In genomic region chr18:46712406-46712805, GRCh38 we compare ENCODE assay signal across 13 cellular contexts. TPM values are rescaled to one million over a fixed set of nuclear protein-coding genes. Genes with fewer than 3 reads are reported as not detected.
A peak's percentile ranks its signal among the peaks of the same experiment; 100 is the strongest.
DNase-seq lines count a peak whose midpoint lies in the region; ATAC-seq and TF ChIP-seq lines count a peak whose summit lies in the region.
"Had no signal": no experiment of that assay in that cellular context is flagged by ENCODE, and none has a peak within 500 bp of the region (broad histone marks: within the 10 kb centered on the region; RNA-seq: fewer than 3 reads in every experiment).

No MANE protein-coding gene starts in this region.

- DNase-seq in G401 (ENCODE audit: low spot score) (peak; percentile 61), NCI-H69 (lab: John Stamatoyannopoulos, UW) (peak; percentile 43), foreskin fibroblast (peak; percentile 68 to 88), retina (peak; percentile 47), thyroid gland (no peak), posterior vena cava (ENCODE audit: low spot score) (no peak), omental fat pad (ENCODE audit: low spot score) (no peak)
- DNase-seq in stimulated activated CD4-positive, alpha-beta T cell treated with anti-CD3 and anti-CD28 coated beads, Interleukin-2, amount 100 ng/mL, for 48 hours, result no peak
- DNase-seq: activated T-cell treated with anti-CD3 and anti-CD28 coated beads, Interleukin-2, amount 50 U/mL, for 4 hours; brain microvascular endothelial cell; NCI-H226 had no signal

- no peaks in the 10 kb centered on the region for H3K9me3 ChIP-seq in thyroid gland

- no peak overlapping the region for H3K27ac ChIP-seq in thyroid gland
- H3K27ac ChIP-seq: brain microvascular endothelial cell had no signal

- no peaks in the 10 kb centered on the region for H3K27me3 ChIP-seq in thyroid gland
- H3K27me3 ChIP-seq: brain microvascular endothelial cell had no signal

- H3K4me3 ChIP-seq in foreskin fibroblast (ENCODE audit: low read depth in 1 of 2, low read length in 2 of 2) (no peak overlapping the region), thyroid gland (replicated peaks in 1 of 3) (no peak overlapping the region)

- H3K4me1 ChIP-seq in thyroid gland, result no peaks in the 10 kb centered on the region

- no peak for TF ChIP-seq CTCF in foreskin fibroblast (IDR thresholded peaks at IDR 0.05; ENCODE audit: low read depth, low read length)
- no peak for TF ChIP-seq CTCF in thyroid gland (IDR thresholded peaks at IDR 0.05)
- TF ChIP-seq CTCF in omental fat pad (IDR thresholded peaks at IDR 0.05), result no peak

- H3K36me3 ChIP-seq in thyroid gland, result no peaks in the 10 kb centered on the region
- H3K36me3 ChIP-seq: brain microvascular endothelial cell had no signal

- ATAC-seq in omental fat pad (ENCODE audit: low FRiP score), result no peak
- ATAC-seq: activated CD4-positive, CD25-positive, alpha-beta regulatory T cell treated with anti-CD3 and anti-CD28 coated beads, Interleukin-2, amount 50 U/mL, for 24 hours; activated T-cell treated with anti-CD3 and anti-CD28 coated beads, Interleukin-2, amount 50 U/mL, for 4 hours had no signal

- WGBS in thyroid gland, 2 donors, result 50 to 69% methylated on average over 5 of the region's 5 CpGs

- no peak for TF ChIP-seq POLR2A in thyroid gland (IDR thresholded peaks at IDR 0.05)

- intact Hi-C loops in thyroid gland (cut with DNase I), result no loop called here
- intact Hi-C loops in posterior vena cava (cut with DNase I), result loop anchor here in 1 of 2 donors (5.0 kb wide), 1 partner anchor 1565 kb away; no protein-coding TSS in a partner anchor

- in situ Hi-C loops in G401 (cut with HindIII; ENCODE audit: low sequenced_read_pairs), result no loop called here

RNA-seq across cellular contexts. Expression of gene ST8SIA5, which starts 44.4 kb away (rescaled TPM):
- not detected in 2 replicates for total RNA-seq in G401 (2014; rRNA removed; shearing (Covaris generic))
- 1 to 10 TPM in 1 of 4 donors, under 1 TPM in 2, not detected in 1; 0.04 to 1.2 (median 0.24) TPM for total RNA-seq in thyroid gland
- under 1 TPM; 0.14 to 0.42 TPM for total RNA-seq in posterior vena cava
- total RNA-seq in omental fat pad, result under 1 TPM in 1 of 4 donors, not detected in 3; 0.50 TPM
- total RNA-seq: SK-MEL-5 had no signal

RNA-seq across cellular contexts. Expression of gene LOXHD1, which starts 55.4 kb away (rescaled TPM):
- total RNA-seq in G401 (2014; rRNA removed; shearing (Covaris generic)), result not detected in 2 replicates
- total RNA-seq in thyroid gland (under 1 TPM; 0.11 to 0.83 (median 0.32) TPM), posterior vena cava (under 1 TPM; 0.37 to 0.38 TPM), omental fat pad (1 to 10 TPM; 1.7 to 4.9 (median 3.2) TPM)
- total RNA-seq: activated T-cell treated with anti-CD3 and anti-CD28 coated beads, Interleukin-2, amount 50 U/mL, for 4 hours; SK-MEL-5 had no signal

Comparison
In these comparisons a context has a peak if more than half of its experiments do, and no peak if none do; other contexts are left out.
1. DNase-seq: peak in G401 (single experiment), NCI-H69 (single experiment), foreskin fibroblast (2 of 2) and retina (single experiment); none in stimulated activated CD4-positive, alpha-beta T cell treated with anti-CD3 and anti-CD28 coated beads, Interleukin-2, amount 100 ng/mL, for 48 hours (0 of 2), thyroid gland (0 of 2), posterior vena cava (single experiment) and omental fat pad (single experiment).